ENCODE assay signal across 8 cellular contexts in the genomic region with DNA sequence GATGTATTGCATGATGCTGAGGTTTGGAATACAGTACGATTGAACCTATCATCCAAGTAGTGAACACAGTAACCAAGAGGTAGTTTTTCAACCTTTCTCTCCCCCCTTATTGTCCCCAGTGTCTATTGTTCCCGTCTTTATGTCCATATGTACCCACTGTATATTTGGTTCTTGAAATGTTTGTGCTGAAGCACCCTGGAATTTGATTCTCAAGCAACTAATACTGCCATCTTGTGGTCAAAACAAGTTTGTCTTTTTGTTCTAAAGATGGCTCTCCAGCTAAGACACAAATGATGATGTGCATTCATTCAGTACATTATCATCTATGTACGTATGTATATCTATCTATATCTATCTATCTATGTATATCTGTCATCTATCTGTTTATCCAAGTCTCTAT. TPM values are rescaled to one million over a fixed set of nuclear protein-coding genes. Genes with fewer than 3 reads are reported as not detected.
DNase-seq lines count a peak whose midpoint lies in the region; ATAC-seq and TF ChIP-seq lines count a peak whose summit lies in the region.

No MANE protein-coding gene starts in this region.

- intact Hi-C loops in left colon (cut with DNase I, micrococcal nuclease), result no loop called here

- TF ChIP-seq POLR2A in GM18505 (IDR thresholded peaks at IDR 0.05; ENCODE audit: borderline replicate concordance, extremely low read depth, insufficient read depth, insufficient read length), result no peak

- ATAC-seq in GM18505 (IDR thresholded peaks at IDR 0.05; ENCODE audit: unreplicated experiment), result peak; percentile 62
- no peak for ATAC-seq in left colon

- DNase-seq in AML-193 (lab: John Stamatoyannopoulos, UW) (peak; percentile 35 to 54), Kasumi-1 (lab: John Stamatoyannopoulos, UW) (peak; percentile 26 to 53), RKO (ENCODE audit: low spot score) (peak; percentile 72), fibroblast of gingiva (ENCODE audit: low read depth) (peak; percentile 7), renal cortical epithelial cell (ENCODE audit: low read depth) (peak; percentile 49), NCI-H187 treated with DMSO at 0.1 percent for 48 hours (lab: John Stamatoyannopoulos, UW) (no peak), left colon (no peak)

RNA-seq across cellular contexts. Expression of gene DCX, which starts 33.5 kb away (rescaled TPM):
- total RNA-seq in renal cortical epithelial cell (under 0.01 TPM in 1 of 2 replicates, not detected in the other), left colon (under 1 TPM in 1 of 2 donors, not detected in 1; 0.14 TPM)

Comparison
In these comparisons a context has a peak if more than half of its experiments do, and no peak if none do; other contexts are left out.
1. DNase-seq: peak in AML-193 (2 of 2), Kasumi-1 (2 of 2), RKO (single experiment), fibroblast of gingiva (single experiment) and renal cortical epithelial cell (single experiment); none in NCI-H187 treated with DMSO at 0.1 percent for 48 hours (single experiment) and left colon (0 of 2).